Comparison of ENCODE assay signal across 22 cellular contexts in genomic region chr2:218079943-218080913, GRCh38. TPM values are rescaled to one million over a fixed set of nuclear protein-coding genes. Genes with fewer than 3 reads are reported as not detected.
DNase-seq lines count a peak whose midpoint lies in the region; ATAC-seq and TF ChIP-seq lines count a peak whose summit lies in the region.
"Had no signal": no experiment of that assay in that cellular context is flagged by ENCODE, and none has a peak within 500 bp of the region (broad histone marks: within the 10 kb centered on the region; RNA-seq: fewer than 3 reads in every experiment).

No MANE protein-coding gene starts in this region.

- H3K4me1 ChIP-seq in Panc1 (ENCODE audit: control insufficient read depth, insufficient read depth, low read length): no peaks in the 10 kb centered on the region
- H3K4me1 ChIP-seq: HAP-1, testis had no signal

- in situ Hi-C loops in Panc1 (cut with HindIII; ENCODE audit: low pct_unique_long_range_greater_than_20kb, low sequenced_read_pairs): no loop called here

- peak; percentile 52 for DNase-seq in COR-L47 (lab: John Stamatoyannopoulos, UW)
- DNase-seq in Panc1 (ENCODE audit: low read depth, low spot score): no peak
- DNase-seq in mesenteric fat pad (ENCODE audit: low spot score): peak; percentile 67
- no peak for DNase-seq in NCI-H526 treated with DMSO at 0.1 percent for 48 hours (lab: John Stamatoyannopoulos, UW)
- no peak for DNase-seq in ureter (ENCODE audit: low spot score)
- DNase-seq: activated CD4-positive, alpha-beta T cell treated with anti-CD3 and anti-CD28 coated beads for 4 hours; activated naive CD8-positive, alpha-beta T cell treated with anti-CD3 and anti-CD28 coated beads, Interleukin-2, amount 10 ng/mL, durations not matched to agents 7 days and 5 days; endodermal cell; Kasumi-1; left colon; mesendoderm; NCI-H1092; NCI-H2227 treated with DMSO at 0.1 percent for 48 hours; stimulated activated CD4-positive, alpha-beta T cell treated with anti-CD3 and anti-CD28 coated beads, Interleukin-1b, Interleukin-23, amount 100 ng/mL, for 48 hours; SW 1271; testis had no signal

- no peak overlapping the region for H3K27ac ChIP-seq in Panc1 (ENCODE audit: low read length)
- H3K27ac ChIP-seq: testis had no signal

- intact Hi-C loops in Panc1 (cut with micrococcal nuclease; ENCODE audit: unreplicated experiment): no loop called here

- ATAC-seq in GM19351 (IDR thresholded peaks at IDR 0.05; ENCODE audit: unreplicated experiment) (peak; percentile 49), Panc1 (peak; percentile 42), GM21390 (IDR thresholded peaks at IDR 0.05; ENCODE audit: unreplicated experiment) (no peak)
- ATAC-seq: left colon; natural killer cell treated with Interleukin-12 subunit alpha and Interleukin-12 subunit beta and Interleukin-15 and Interleukin-18, amount 100 ng/mL, for 72 hours had no signal

- CTCF ChIA-PET in Panc1 (lab: Charles Lee): no interaction called here

- H3K27me3 ChIP-seq in Panc1 (ENCODE audit: control insufficient read depth, insufficient read depth, low read length): peaks cover 2% of the 10 kb centered on the region; the same call in 1 of the 2 replicates
- H3K27me3 ChIP-seq: testis had no signal

- POLR2A ChIA-PET in Panc1 (lab: Charles Lee): no interaction called here

- no TSS peak for BruUV-seq in Panc1 (replicated peaks; lab: Mats Ljungman, UMichigan)

- no peaks in the 10 kb centered on the region for H3K9me3 ChIP-seq in Panc1 (ENCODE audit: control insufficient read depth, insufficient read depth, low read depth, low read length)
- H3K9me3 ChIP-seq: testis had no signal

- TF ChIP-seq CTCF in Panc1 (IDR thresholded peaks at IDR 0.05): no peak

- no peak overlapping the region for H3K4me3 ChIP-seq in Panc1 (ENCODE audit: low read depth in 2 of 2, low read length in 2 of 2)
- H3K4me3 ChIP-seq: HAP-1, testis had no signal

- H3K36me3 ChIP-seq in Panc1 (ENCODE audit: control insufficient read depth, insufficient read depth, low read length): no peaks in the 10 kb centered on the region
- H3K36me3 ChIP-seq: HAP-1 had no signal

RNA-seq across cellular contexts. Expression of gene RUFY4, which starts 11.2 kb away (rescaled TPM):
- total RNA-seq in Panc1 (2021; ENCODE audit: unreplicated experiment) (not detected), mesenteric fat pad (0.42 TPM), ureter (5.6 TPM)
- polyA plus RNA-seq in Panc1 (2012; ENCODE audit: insufficient read length): not detected
- total RNA-seq: fibroblast of lung, skeletal muscle tissue had no signal
- polyA plus RNA-seq: fibroblast of lung had no signal

RNA-seq across cellular contexts. Expression of gene CXCR2, which starts 45.6 kb away (rescaled TPM):
- not detected for total RNA-seq in Panc1 (2021; ENCODE audit: unreplicated experiment)
- not detected for polyA plus RNA-seq in Panc1 (2012; ENCODE audit: insufficient read length)
- total RNA-seq in mesenteric fat pad: 9.9 TPM
- total RNA-seq in ureter: 7.7 TPM
- total RNA-seq: endodermal cell, fibroblast of lung had no signal
- polyA plus RNA-seq: fibroblast of lung had no signal

Comparison
In these comparisons a context has a peak if more than half of its experiments do, and no peak if none do; other contexts are left out.
1. DNase-seq: peak in COR-L47 (single experiment) and mesenteric fat pad (single experiment); none in Panc1 (single experiment), NCI-H526 treated with DMSO at 0.1 percent for 48 hours (single experiment) and ureter (single experiment).